ENCODE assay signal across 8 cellular contexts in the genomic region with DNA sequence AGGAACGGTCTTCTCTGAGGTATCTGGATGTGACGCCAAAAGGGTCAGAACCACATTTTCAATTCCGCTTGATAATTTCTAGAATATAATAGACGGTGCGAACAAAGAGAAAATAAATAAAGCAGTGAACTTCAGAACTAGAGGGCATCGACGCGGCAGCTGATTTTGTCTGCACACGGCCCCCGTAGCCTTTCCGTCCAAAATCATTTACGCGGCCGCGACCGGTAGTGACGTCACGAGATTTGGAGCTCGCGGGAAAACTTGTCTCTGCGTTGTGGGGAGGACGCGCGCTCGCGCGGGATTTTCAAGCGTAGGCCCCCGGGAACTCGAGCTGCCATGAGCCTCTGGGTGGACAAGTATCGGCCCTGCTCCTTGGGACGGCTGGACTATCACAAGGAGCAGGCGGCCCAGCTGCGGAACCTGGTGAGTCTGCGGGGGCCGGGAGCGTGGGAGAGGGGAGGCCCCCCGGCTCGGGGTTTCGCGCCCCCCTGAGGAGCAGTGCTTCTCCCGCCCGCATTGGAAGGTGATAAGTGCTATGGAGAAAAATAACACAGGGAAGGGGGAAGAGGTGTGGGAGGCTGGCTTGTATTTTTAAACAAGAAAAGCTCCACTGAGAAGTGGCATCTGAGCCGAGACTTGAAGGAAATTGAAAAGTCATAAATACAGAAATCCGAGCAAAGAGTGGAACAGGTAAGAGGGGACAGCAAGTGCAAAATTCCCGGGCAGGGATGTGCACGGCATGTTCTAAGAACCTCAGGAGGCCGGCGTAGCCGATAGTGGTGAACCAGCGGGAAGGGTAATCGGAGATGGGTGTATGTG. TPM values are rescaled to one million over a fixed set of nuclear protein-coding genes. Genes with fewer than 3 reads are reported as not detected.
DNase-seq lines count a peak whose midpoint lies in the region; ATAC-seq and TF ChIP-seq lines count a peak whose summit lies in the region.

A gene with protein sequence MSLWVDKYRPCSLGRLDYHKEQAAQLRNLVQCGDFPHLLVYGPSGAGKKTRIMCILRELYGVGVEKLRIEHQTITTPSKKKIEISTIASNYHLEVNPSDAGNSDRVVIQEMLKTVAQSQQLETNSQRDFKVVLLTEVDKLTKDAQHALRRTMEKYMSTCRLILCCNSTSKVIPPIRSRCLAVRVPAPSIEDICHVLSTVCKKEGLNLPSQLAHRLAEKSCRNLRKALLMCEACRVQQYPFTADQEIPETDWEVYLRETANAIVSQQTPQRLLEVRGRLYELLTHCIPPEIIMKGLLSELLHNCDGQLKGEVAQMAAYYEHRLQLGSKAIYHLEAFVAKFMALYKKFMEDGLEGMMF (plus strand): TSS at position 307 of the 819 bp plus-strand sequence. CDS start 30 bp downstream, at position 337.

- DNase-seq in NCI-H187 (lab: John Stamatoyannopoulos, UW) = peak; percentile 70 to 85
- peak; percentile 73 to 97 (median 86) for DNase-seq in T-helper 2 cell
- DNase-seq in anterior cingulate cortex (lab: John Stamatoyannopoulos, UW) = peak; percentile 19 to 93 (median 85)
- DNase-seq in left ventricle myocardium superior = peak; percentile 96
- DNase-seq in psoas muscle = peak; percentile 93 to 97
- DNase-seq in uterus = peak; percentile 93

- H3K27ac ChIP-seq in psoas muscle = peak within 1 kb of the TSS; percentile 69
- peak within 1 kb of the TSS; percentile 58 to 67 for H3K27ac ChIP-seq in uterus

- H3K36me3 ChIP-seq in psoas muscle (ENCODE audit: insufficient read depth in 1 of 2, low read depth in 1 of 2) (peaks cover 3 to 14% of the 10 kb centered on the region in 2 donors), uterus (no peaks in the 10 kb centered on the region)

- H3K9me3 ChIP-seq in psoas muscle (no peaks in the 10 kb centered on the region), uterus (no peaks in the 10 kb centered on the region)

- H3K4me1 ChIP-seq in psoas muscle (no peaks in the 10 kb centered on the region), uterus (no peaks in the 10 kb centered on the region)

- TF ChIP-seq CTCF in psoas muscle (IDR thresholded peaks at IDR 0.05) (no peak), uterus (IDR thresholded peaks at IDR 0.05) (no peak)

- WGBS in psoas muscle, 3 donors = 0 to 1% (median 1%) methylated on average over 52 of the region's 52 CpGs

- no peaks in the 10 kb centered on the region for H3K27me3 ChIP-seq in psoas muscle (ENCODE audit: insufficient read depth in 3 of 3, low read length in 2 of 3)
- H3K27me3 ChIP-seq in uterus = no peaks in the 10 kb centered on the region

- ATAC-seq in HG02885 (IDR thresholded peaks at IDR 0.05; ENCODE audit: poor library complexity, unreplicated experiment) (peak; percentile 95), left ventricle myocardium superior (peak; percentile 98), psoas muscle (peak; percentile 91 to 100 (median 98))

- peak within 1 kb of the TSS; percentile 86 for H3K4me3 ChIP-seq in psoas muscle
- H3K4me3 ChIP-seq in uterus = peak within 1 kb of the TSS; percentile 58 to 79

- intact Hi-C loops in left ventricle myocardium superior (cut with micrococcal nuclease) (no loop called here), psoas muscle (cut with DNase I) (no loop called here), uterus (cut with DNase I; ENCODE audit: low total_unique reads) (no loop called here)

- TF ChIP-seq POLR2A in GM15510 (IDR thresholded peaks at IDR 0.05; ENCODE audit: borderline replicate concordance, extremely low read depth, insufficient read length) = peak; percentile 74
- TF ChIP-seq POLR2A in uterus (IDR thresholded peaks at IDR 0.05) = peak in 1 of 2 donors; percentile 28

RNA-seq across cellular contexts. Expression of the gene that starts here (rescaled TPM):
- total RNA-seq in left ventricle myocardium superior (5.5 TPM), psoas muscle (1 to 10 TPM; 2.1 to 2.9 (median 2.6) TPM), uterus (10 to 100 TPM in 2 of 4 donors, 1 to 10 TPM in 2; 4.4 to 39.7 (median 8.8) TPM)
- 1 to 10 TPM; 1.6 to 3.8 (median 3.3) TPM for polyA plus RNA-seq in psoas muscle

Comparison
In these comparisons a context has a peak if more than half of its experiments do, and no peak if none do; other contexts are left out.
1. Peak in every context shown above with its lines: DNase-seq, ATAC-seq, H3K4me3 ChIP-seq and H3K27ac ChIP-seq.